Comparison of ENCODE assay signal across 12 cellular contexts in the genomic region with DNA sequence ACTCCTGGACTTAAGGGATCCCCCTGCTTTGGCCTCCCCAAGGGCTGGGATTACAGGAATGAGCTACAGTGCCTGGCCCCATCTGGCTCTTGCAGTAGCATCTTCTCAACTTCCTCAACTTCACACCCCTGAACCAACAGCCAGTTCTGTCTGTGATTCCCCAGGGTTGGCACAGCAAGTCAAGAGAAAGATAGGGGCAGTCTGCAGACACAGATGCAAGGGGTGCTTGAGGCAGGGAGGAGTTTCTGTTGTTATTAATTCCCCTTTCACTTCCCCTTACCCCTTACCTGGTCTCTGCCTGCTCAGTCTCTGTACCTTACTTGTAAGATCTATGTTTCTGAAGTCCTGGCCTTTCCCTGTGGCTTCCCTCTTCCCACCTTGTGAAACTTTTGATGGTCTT. TPM values are rescaled to one million over a fixed set of nuclear protein-coding genes. Genes with fewer than 3 reads are reported as not detected.
DNase-seq lines count a peak whose midpoint lies in the region; ATAC-seq and TF ChIP-seq lines count a peak whose summit lies in the region.
"Had no signal": no experiment of that assay in that cellular context is flagged by ENCODE, and none has a peak within 500 bp of the region (broad histone marks: within the 10 kb centered on the region; RNA-seq: fewer than 3 reads in every experiment).

No MANE protein-coding gene starts in this region.

- H3K27ac ChIP-seq in hepatocyte: no peak overlapping the region
- H3K27ac ChIP-seq: parathyroid adenoma had no signal

- H3K9me3 Mint-ChIP-seq in stimulated activated naive B cell treated with anti-CD40 and anti-IgM and Interleukin-4, amounts not matched to agents 10 μg/mL and 1 μg/mL and 100 μg/mL, for 72 hours: peaks cover 4 to 6% of the 10 kb centered on the region in 2 donors

- no peaks in the 10 kb centered on the region for H4K20me1 ChIP-seq in hepatocyte (ENCODE audit: insufficient read depth, poor library complexity, severe bottlenecking)

- H3K9me3 ChIP-seq in hepatocyte (ENCODE audit: low read depth): no peaks in the 10 kb centered on the region

- H2AFZ ChIP-seq in hepatocyte: no peak overlapping the region
- H2AFZ ChIP-seq: parathyroid adenoma had no signal

- peak overlapping the region in 1 of 2 donors; percentile 31 for H3K4me3 Mint-ChIP-seq in stimulated activated naive B cell treated with anti-CD40 and anti-IgM and Interleukin-4, amounts not matched to agents 10 μg/mL and 1 μg/mL and 100 μg/mL, for 72 hours

- no peak overlapping the region for H3K4me3 ChIP-seq in hepatocyte

- no peaks in the 10 kb centered on the region for H3K9me2 ChIP-seq in hepatocyte (replicated peaks; ENCODE audit: insufficient read depth)

- H3K27ac Mint-ChIP-seq in stimulated activated naive B cell treated with anti-CD40 and anti-IgM and Interleukin-4, amounts not matched to agents 10 μg/mL and 1 μg/mL and 100 μg/mL, for 72 hours: peak overlapping the region; percentile 76

- ATAC-seq in HG02763 (IDR thresholded peaks at IDR 0.05; ENCODE audit: unreplicated experiment) (peak; percentile 99), HG03565 (IDR thresholded peaks at IDR 0.05; ENCODE audit: unreplicated experiment) (peak; percentile 99), omental fat pad (ENCODE audit: low FRiP score) (no peak)
- ATAC-seq in stimulated activated naive B cell treated with anti-CD40 and anti-IgM and Interleukin-4, amounts not matched to agents 10 μg/mL and 1 μg/mL and 100 μg/mL, for 72 hours (replicated peaks): peak; percentile 100

- no peaks in the 10 kb centered on the region for H3K27me3 Mint-ChIP-seq in stimulated activated naive B cell treated with anti-CD40 and anti-IgM and Interleukin-4, amounts not matched to agents 10 μg/mL and 1 μg/mL and 100 μg/mL, for 72 hours

- peaks cover 0 to 3% of the 10 kb centered on the region in 2 donors for H3K36me3 Mint-ChIP-seq in stimulated activated naive B cell treated with anti-CD40 and anti-IgM and Interleukin-4, amounts not matched to agents 10 μg/mL and 1 μg/mL and 100 μg/mL, for 72 hours

- H3K79me2 ChIP-seq in hepatocyte: no peaks in the 10 kb centered on the region
- H3K79me2 ChIP-seq: parathyroid adenoma had no signal

- no peaks in the 10 kb centered on the region for H3K36me3 ChIP-seq in hepatocyte (replicated peaks; ENCODE audit: insufficient read depth, low read depth)

- peak; percentile 12 for DNase-seq in SIG-M5 treated with dmso at 0.1 percent for 504 hours (lab: John Stamatoyannopoulos, UW; ENCODE audit: unreplicated experiment)
- no peak for DNase-seq in SIG-M5 (lab: John Stamatoyannopoulos, UW)
- DNase-seq in stimulated activated naive B cell treated with anti-CD40 and anti-IgM and Interleukin-4, amounts not matched to agents 10 μg/mL and 1 μg/mL and 100 μg/mL, for 72 hours: peak; percentile 78
- no peak for DNase-seq in putamen (ENCODE audit: low spot score)
- DNase-seq in omental fat pad (ENCODE audit: low spot score): no peak
- no peak for DNase-seq in hepatocyte (ENCODE audit: low spot score)
- DNase-seq: 8988T; activated naive CD4-positive, alpha-beta T cell treated with Interleukin-2 at 50 U/mL for 16 hours; NCI-H69 had no signal

- no peaks in the 10 kb centered on the region for H3K4me1 ChIP-seq in hepatocyte (ENCODE audit: insufficient read depth)
- H3K4me1 ChIP-seq: parathyroid adenoma had no signal

- no peak overlapping the region for H3K4me2 ChIP-seq in hepatocyte

- no peak for TF ChIP-seq CTCF in omental fat pad (IDR thresholded peaks at IDR 0.05)
- TF ChIP-seq CTCF in hepatocyte (IDR thresholded peaks at IDR 0.05; ENCODE audit: poor library complexity): no peak

- H3K27me3 ChIP-seq in hepatocyte: no peaks in the 10 kb centered on the region

- H3K4me1 Mint-ChIP-seq in stimulated activated naive B cell treated with anti-CD40 and anti-IgM and Interleukin-4, amounts not matched to agents 10 μg/mL and 1 μg/mL and 100 μg/mL, for 72 hours: peaks cover 17 to 20% of the 10 kb centered on the region in 2 donors

RNA-seq across cellular contexts. Expression of a gene that starts 54.1 kb away (rescaled TPM):
- total RNA-seq in omental fat pad: 10 to 100 TPM; 21.1 to 46.5 (median 29.3) TPM
- total RNA-seq in hepatocyte: 59.4 and 67.3 TPM in 2 replicates
- 18.9 and 21.0 TPM in 2 replicates for polyA plus RNA-seq in hepatocyte

Comparison
In these comparisons a context has a peak if more than half of its experiments do, and no peak if none do; other contexts are left out.
1. DNase-seq: peak in SIG-M5 treated with dmso at 0.1 percent for 504 hours (single experiment) and stimulated activated naive B cell treated with anti-CD40 and anti-IgM and Interleukin-4, amounts not matched to agents 10 μg/mL and 1 μg/mL and 100 μg/mL, for 72 hours (single experiment); none in SIG-M5 (single experiment), putamen (single experiment), omental fat pad (single experiment) and hepatocyte (single experiment).